ENCODE assay signal across 8 cellular contexts in the genomic region with DNA sequence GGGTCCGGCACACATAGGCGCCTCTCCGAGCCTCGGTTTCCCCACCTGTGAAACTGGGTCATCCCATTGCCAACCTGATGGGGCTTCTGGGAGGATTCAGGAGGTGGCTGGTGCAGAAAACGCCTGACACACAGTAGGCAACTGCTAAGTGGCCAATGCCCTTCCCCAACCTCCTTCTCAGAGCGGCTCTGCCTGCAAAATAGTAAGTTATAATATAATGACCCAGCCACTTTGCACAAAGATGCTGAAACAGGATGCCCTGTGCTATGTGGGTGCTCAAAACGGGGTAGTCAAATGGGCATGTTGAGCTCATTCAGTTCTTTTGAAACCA. TPM values are rescaled to one million over a fixed set of nuclear protein-coding genes. Genes with fewer than 3 reads are reported as not detected.
DNase-seq lines count a peak whose midpoint lies in the region; ATAC-seq and TF ChIP-seq lines count a peak whose summit lies in the region.

No MANE protein-coding gene starts in this region.

- H3K36me3 Mint-ChIP-seq in activated T-cell treated with anti-CD3 and anti-CD28 coated beads, Interleukin-2, amount 50 U/mL, for 24 hours (ENCODE audit: low read depth) = no peaks in the 10 kb centered on the region
- H3K36me3 Mint-ChIP-seq in activated naive CD8-positive, alpha-beta T cell treated with anti-CD3 and anti-CD28 coated beads, Interleukin-2, amount 50 U/mL, for 24 hours (ENCODE audit: low read depth) = no peaks in the 10 kb centered on the region

- ATAC-seq in activated naive CD8-positive, alpha-beta T cell treated with anti-CD3 and anti-CD28 coated beads, Interleukin-2, amount 50 U/mL, for 24 hours = no peak
- no peak for ATAC-seq in right lobe of liver
- ATAC-seq in HG02938 (IDR thresholded peaks at IDR 0.05; ENCODE audit: unreplicated experiment) = no peak

- peak overlapping the region; percentile 52 for H3K27ac Mint-ChIP-seq in activated T-cell treated with anti-CD3 and anti-CD28 coated beads, Interleukin-2, amount 50 U/mL, for 24 hours
- H3K27ac Mint-ChIP-seq in activated naive CD8-positive, alpha-beta T cell treated with anti-CD3 and anti-CD28 coated beads, Interleukin-2, amount 50 U/mL, for 24 hours = no peak overlapping the region

- 7% methylated on average over 5 of the region's 7 CpGs for WGBS in right lobe of liver (ENCODE audit: insufficient coverage, low coverage, low lambda C conversion rate, missing lambda C conversion rate)
- 4 to 6% methylated on average over 7 of the region's 7 CpGs for WGBS in tibial nerve, 2 donors

- H3K9me3 Mint-ChIP-seq in activated T-cell treated with anti-CD3 and anti-CD28 coated beads, Interleukin-2, amount 50 U/mL, for 24 hours = no peaks in the 10 kb centered on the region
- no peaks in the 10 kb centered on the region for H3K9me3 Mint-ChIP-seq in activated naive CD8-positive, alpha-beta T cell treated with anti-CD3 and anti-CD28 coated beads, Interleukin-2, amount 50 U/mL, for 24 hours

- peak overlapping the region; percentile 65 for H3K4me3 Mint-ChIP-seq in activated T-cell treated with anti-CD3 and anti-CD28 coated beads, Interleukin-2, amount 50 U/mL, for 24 hours
- peak overlapping the region; percentile 70 for H3K4me3 Mint-ChIP-seq in activated naive CD8-positive, alpha-beta T cell treated with anti-CD3 and anti-CD28 coated beads, Interleukin-2, amount 50 U/mL, for 24 hours

- no peaks in the 10 kb centered on the region for H3K36me3 ChIP-seq in right lobe of liver
- peaks cover 0 to 2% (median 0%) of the 10 kb centered on the region in 3 donors for H3K36me3 ChIP-seq in tibial nerve

- H3K9me3 ChIP-seq in right lobe of liver (no peaks in the 10 kb centered on the region), tibial nerve (no peaks in the 10 kb centered on the region)

- intact Hi-C loops in right lobe of liver (cut with DNase I) (no loop called here), head of caudate nucleus (cut with DNase I) (loop anchor here (10.0 kb wide), 1 partner anchor 91 kb away; a partner anchor contains a TSS)

- H3K4me1 Mint-ChIP-seq in activated T-cell treated with anti-CD3 and anti-CD28 coated beads, Interleukin-2, amount 50 U/mL, for 24 hours (ENCODE audit: low read depth) = peaks cover 9% of the 10 kb centered on the region
- peaks cover 7% of the 10 kb centered on the region for H3K4me1 Mint-ChIP-seq in activated naive CD8-positive, alpha-beta T cell treated with anti-CD3 and anti-CD28 coated beads, Interleukin-2, amount 50 U/mL, for 24 hours

- TF ChIP-seq POLR2A in right lobe of liver (IDR thresholded peaks at IDR 0.05) (no peak), tibial nerve (IDR thresholded peaks at IDR 0.05) (no peak)

- H3K27me3 ChIP-seq in right lobe of liver (no peaks in the 10 kb centered on the region), tibial nerve (no peaks in the 10 kb centered on the region)

- H3K27ac ChIP-seq in right lobe of liver (peak overlapping the region in 2 of 3 donors; percentile 62), tibial nerve (peak overlapping the region in 3 of 4 donors; percentile 45 to 82 (median 74))

- no peak for TF ChIP-seq CTCF in right lobe of liver (IDR thresholded peaks at IDR 0.05)
- TF ChIP-seq CTCF in tibial nerve (IDR thresholded peaks at IDR 0.05) = no peak

- H3K27me3 Mint-ChIP-seq in activated T-cell treated with anti-CD3 and anti-CD28 coated beads, Interleukin-2, amount 50 U/mL, for 24 hours = no peaks in the 10 kb centered on the region
- H3K27me3 Mint-ChIP-seq in activated naive CD8-positive, alpha-beta T cell treated with anti-CD3 and anti-CD28 coated beads, Interleukin-2, amount 50 U/mL, for 24 hours = no peaks in the 10 kb centered on the region

- H3K4me1 ChIP-seq in right lobe of liver = peaks cover 0 to 11% (median 6%) of the 10 kb centered on the region in 4 donors
- H3K4me1 ChIP-seq in tibial nerve = peaks cover 0 to 28% (median 10%) of the 10 kb centered on the region in 4 donors

- DNase-seq in activated T-cell treated with anti-CD3 and anti-CD28 coated beads, Interleukin-2, amount 50 U/mL, for 24 hours = no peak
- DNase-seq in activated T-cell treated with anti-CD3 and anti-CD28 coated beads for 4 hours (no peak), right lobe of liver (no peak), tibial nerve (ENCODE audit: low spot score in 2 of 2) (no peak), head of caudate nucleus (no peak), iPS-NIHi7 (ENCODE audit: extremely low spot score) (no peak)
- no peak for DNase-seq in activated naive CD8-positive, alpha-beta T cell treated with anti-CD3 and anti-CD28 coated beads, Interleukin-2, amount 50 U/mL, for 24 hours

- H3K4me3 ChIP-seq in right lobe of liver (peak overlapping the region; percentile 74 to 96 (median 84)), tibial nerve (peak overlapping the region; percentile 75 to 98 (median 80))

- TF ChIP-seq EP300 in tibial nerve (IDR thresholded peaks at IDR 0.05) = no peak

RNA-seq across cellular contexts. Expression of a gene that starts 0.5 kb away (rescaled TPM):
- total RNA-seq in right lobe of liver = 100 to 1,000 TPM in 2 of 6 experiments, 10 to 100 TPM in 4; 22.5 to 146 (median 32.3) TPM
- 100 to 1,000 TPM; 149 to 242 (median 184) TPM for total RNA-seq in tibial nerve

RNA-seq across cellular contexts. Expression of a gene that starts 23.4 kb away (rescaled TPM):
- 10 to 100 TPM; 27.2 to 58.0 (median 54.2) TPM for total RNA-seq in right lobe of liver
- total RNA-seq in tibial nerve = 100 to 1,000 TPM in 1 of 4 donors, 10 to 100 TPM in 3; 35.6 to 147 (median 68.9) TPM

RNA-seq across cellular contexts. Expression of a gene that starts 31.2 kb away (rescaled TPM):
- 10 to 100 TPM; 31.8 to 82.5 (median 58.6) TPM for total RNA-seq in right lobe of liver
- 100 to 1,000 TPM; 139 to 251 (median 164) TPM for total RNA-seq in tibial nerve

RNA-seq across cellular contexts. Expression of a gene that starts 49.6 kb away (rescaled TPM):
- total RNA-seq in right lobe of liver = 100 to 1,000 TPM in 3 of 6 experiments, 10 to 100 TPM in 2, 1 to 10 TPM in 1; 2.3 to 204 (median 125) TPM
- total RNA-seq in tibial nerve = 100 to 1,000 TPM in 1 of 4 donors, 10 to 100 TPM in 3; 52.2 to 256 (median 75.6) TPM
